ENCODE assay signal across 14 cellular contexts in the genomic region with DNA sequence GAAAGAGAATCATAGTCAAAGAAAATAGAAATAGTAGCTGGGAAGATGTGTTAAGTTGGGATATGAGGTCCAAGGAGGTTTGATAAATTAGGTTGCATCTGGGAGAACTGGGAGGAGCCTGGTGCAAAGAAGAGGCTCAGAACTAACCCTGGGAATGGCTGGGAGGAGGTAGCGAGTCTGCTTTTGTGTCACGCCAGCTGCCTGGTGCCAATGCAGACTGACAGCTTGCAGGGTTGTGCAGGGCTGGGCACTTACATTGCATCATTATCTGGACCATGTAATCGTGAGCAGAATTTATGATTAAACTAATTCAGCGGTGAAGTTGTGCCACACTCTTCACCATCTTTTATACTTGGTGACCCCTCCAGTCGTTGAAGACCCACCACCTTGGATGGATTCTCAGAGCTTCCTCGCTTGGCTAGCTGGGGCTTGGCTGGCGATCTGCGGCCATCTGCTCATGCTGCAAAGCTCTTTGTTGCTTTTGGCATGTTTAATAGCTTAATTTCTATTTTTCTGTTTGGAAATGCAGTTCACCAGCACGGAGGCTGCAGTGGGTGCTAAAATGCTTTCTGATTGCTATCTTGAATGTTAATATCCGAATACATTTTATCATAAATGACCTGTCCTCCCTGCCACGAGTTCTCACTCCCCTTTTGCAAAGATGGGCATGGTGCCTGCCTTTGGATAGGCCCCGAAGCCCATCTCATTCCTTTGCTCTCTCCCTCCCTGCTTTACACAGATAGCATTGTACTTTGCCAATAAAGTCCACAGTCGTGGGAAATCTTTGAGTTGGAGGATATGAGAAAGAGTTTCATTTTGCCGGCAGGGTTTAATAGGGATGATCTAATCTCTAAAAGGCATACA.
A peak's percentile ranks its signal among the peaks of the same experiment; 100 is the strongest.
DNase-seq lines count a peak whose midpoint lies in the region; ATAC-seq and TF ChIP-seq lines count a peak whose summit lies in the region.
"Had no signal": no experiment of that assay in that cellular context is flagged by ENCODE, and none has a peak within 500 bp of the region (broad histone marks: within the 10 kb centered on the region; RNA-seq: fewer than 3 reads in every experiment).

No MANE protein-coding gene starts in this region.

- ATAC-seq in upper lobe of right lung = no peak
- ATAC-seq: activated CD4-positive, alpha-beta T cell treated with anti-CD3 and anti-CD28 coated beads for 36 hours; HCT116 had no signal

- no peaks in the 10 kb centered on the region for H3K36me3 Mint-ChIP-seq in endothelial cell (ENCODE audit: low read depth, unreplicated experiment)

- no peaks in the 10 kb centered on the region for H3K9me3 ChIP-seq in sigmoid colon
- H3K9me3 ChIP-seq in upper lobe of right lung = no peaks in the 10 kb centered on the region
- H3K9me3 ChIP-seq: tibial nerve had no signal

- TF ChIP-seq CTCF in sigmoid colon (IDR thresholded peaks at IDR 0.05) = no peak
- TF ChIP-seq CTCF in endothelial cell (IDR thresholded peaks at IDR 0.05; ENCODE audit: unreplicated experiment) = no peak
- no peak for TF ChIP-seq CTCF in upper lobe of right lung (IDR thresholded peaks at IDR 0.05)

- intact Hi-C loops in sigmoid colon (cut with DNase I) = no loop called here
- intact Hi-C loops in upper lobe of right lung (cut with DNase I) = no loop called here

- H3K27ac ChIP-seq in sigmoid colon = peak overlapping the region in 3 of 4 donors; percentile 19 to 64 (median 27)
- H3K27ac ChIP-seq in upper lobe of right lung = no peak overlapping the region

- WGBS in sigmoid colon, 2 donors = 73 to 81% methylated on average over 14 of the region's 14 CpGs

- no peaks in the 10 kb centered on the region for H3K27me3 ChIP-seq in sigmoid colon
- no peaks in the 10 kb centered on the region for H3K27me3 ChIP-seq in upper lobe of right lung
- H3K27me3 ChIP-seq: tibial nerve had no signal

- H3K9me3 Mint-ChIP-seq in endothelial cell (ENCODE audit: unreplicated experiment) = no peaks in the 10 kb centered on the region
- H3K9me3 Mint-ChIP-seq: dendritic cell treated with granulocyte-macrophage colony-stimulating factor and Interleukin-4, amounts not matched to agents 40 ng/mL and 50 ng/mL, for 4 days had no signal

- peaks cover 0 to 37% (median 23%) of the 10 kb centered on the region in 4 donors for H3K4me1 ChIP-seq in sigmoid colon
- peaks cover 30% of the 10 kb centered on the region for H3K4me1 ChIP-seq in upper lobe of right lung

- no peak for TF ChIP-seq EP300 in sigmoid colon (IDR thresholded peaks at IDR 0.05)

- no peaks in the 10 kb centered on the region for H3K4me1 Mint-ChIP-seq in endothelial cell (ENCODE audit: unreplicated experiment)

- H3K36me3 ChIP-seq in sigmoid colon = no peaks in the 10 kb centered on the region
- H3K36me3 ChIP-seq in upper lobe of right lung = no peaks in the 10 kb centered on the region
- H3K36me3 ChIP-seq: tibial nerve had no signal

- no peak overlapping the region for H3K27ac Mint-ChIP-seq in endothelial cell (ENCODE audit: unreplicated experiment)
- H3K27ac Mint-ChIP-seq: activated CD4-positive, alpha-beta T cell treated with anti-CD3 and anti-CD28 coated beads for 36 hours; dendritic cell treated with granulocyte-macrophage colony-stimulating factor and Interleukin-4, amounts not matched to agents 40 ng/mL and 50 ng/mL, for 4 days had no signal

- no peak for TF ChIP-seq POLR2A in sigmoid colon (IDR thresholded peaks at IDR 0.05)

- peak; percentile 84 for DNase-seq in EH (ENCODE audit: low read depth)
- peak; percentile 18 for DNase-seq in NCI-H774 (lab: John Stamatoyannopoulos, UW)
- DNase-seq in fibroblast of peridontal ligament (ENCODE audit: extremely low read depth) = peak; percentile 59
- no peak for DNase-seq in sigmoid colon
- no peak for DNase-seq in stimulated activated CD4-positive, alpha-beta T cell treated with anti-CD3 and anti-CD28 coated beads, Interleukin-2, amount 100 ng/mL, for 24 hours
- DNase-seq in endothelial cell (ENCODE audit: low spot score) = no peak
- DNase-seq in T1000 (lab: John Stamatoyannopoulos, UW) = no peak
- no peak for DNase-seq in upper lobe of right lung
- DNase-seq: activated CD4-positive, alpha-beta T cell treated with anti-CD3 and anti-CD28 coated beads for 36 hours; mammary epithelial cell; NCI-H510A had no signal

- H3K27me3 Mint-ChIP-seq in endothelial cell (ENCODE audit: unreplicated experiment) = peaks cover 2% of the 10 kb centered on the region
- H3K27me3 Mint-ChIP-seq: activated CD4-positive, alpha-beta T cell treated with anti-CD3 and anti-CD28 coated beads for 36 hours had no signal

- no peak overlapping the region for H3K4me3 Mint-ChIP-seq in endothelial cell (ENCODE audit: unreplicated experiment)
- H3K4me3 Mint-ChIP-seq: activated CD4-positive, alpha-beta T cell treated with anti-CD3 and anti-CD28 coated beads for 36 hours; dendritic cell treated with granulocyte-macrophage colony-stimulating factor and Interleukin-4, amounts not matched to agents 40 ng/mL and 50 ng/mL, for 4 days had no signal

- no peak overlapping the region for H3K4me3 ChIP-seq in sigmoid colon
- no peak overlapping the region for H3K4me3 ChIP-seq in upper lobe of right lung
- H3K4me3 ChIP-seq: tibial nerve had no signal

Comparison
In these comparisons a context has a peak if more than half of its experiments do, and no peak if none do; other contexts are left out.
1. DNase-seq: peak in EH (single experiment), NCI-H774 (single experiment) and fibroblast of peridontal ligament (single experiment); none in sigmoid colon (single experiment), stimulated activated CD4-positive, alpha-beta T cell treated with anti-CD3 and anti-CD28 coated beads, Interleukin-2, amount 100 ng/mL, for 24 hours (0 of 2), endothelial cell (single experiment), T1000 (single experiment) and upper lobe of right lung (single experiment).